ENCODE assay signal across 1 cellular context in genomic region chr5:75511435-75512382, GRCh38.
TF ChIP-seq lines count a peak whose summit lies in the region.

Gene CERT1, minus strand, starts transcription at chr5:75511629. Its CDS starts 422 bp downstream, at chr5:75511207.
Gene POLK, plus strand, starts transcription at chr5:75511891.

TF ChIP-seq in HepG2, 621 proteins besides CTCF, POLR2A, EP300 and RAD21 (continued from another document and continues in another):
- TF ChIP-seq HMGXB3 (CRISPR knock-in tag; IDR thresholded peaks at IDR 0.05; ENCODE audit: borderline replicate concordance) (0 out of 2 replicates have a peak, but pooled peaks have one; percentile 24), ZNF580 (CRISPR knock-in tag; IDR thresholded peaks at IDR 0.05; ENCODE audit: borderline replicate concordance, low read depth) (0 out of 2 replicates have a peak, but pooled peaks have one; percentile 7), PITX1 (CRISPR knock-in tag; IDR thresholded peaks at IDR 0.05) (0 out of 2 replicates have a peak, but pooled peaks have one; percentile 32), ISX (CRISPR knock-in tag; conservative IDR thresholded peaks at IDR 0.05) (no peak), SKI (IDR thresholded peaks at IDR 0.05; ENCODE audit: partially characterized antibody) (peak; percentile 41), RBFOX2 (IDR thresholded peaks at IDR 0.05; ENCODE audit: low read depth, low read length) (peak; percentile 79), ZNF784 (CRISPR knock-in tag; IDR thresholded peaks at IDR 0.05; ENCODE audit: borderline replicate concordance) (peak; percentile 76; the same call in 1 of the 2 replicates), ZNF121 (CRISPR knock-in tag; IDR thresholded peaks at IDR 0.05) (peak; percentile 56; the same call in 1 of the 2 replicates), ZSCAN25 (CRISPR knock-in tag; IDR thresholded peaks at IDR 0.05) (peak; percentile 57; the same call in 1 of the 2 replicates), ZNF788 (CRISPR knock-in tag; IDR thresholded peaks at IDR 0.05; ENCODE audit: borderline replicate concordance) (no peak), HNF1B (CRISPR knock-in tag; IDR thresholded peaks at IDR 0.05) (0 out of 2 replicates have a peak, but pooled peaks have one; percentile 19), ZMYM3 (CRISPR knock-in tag; IDR thresholded peaks at IDR 0.05) (peak; percentile 44; the same call in 1 of the 2 replicates), SIX1 (CRISPR knock-in tag; IDR thresholded peaks at IDR 0.05; ENCODE audit: borderline replicate concordance) (no peak), ZFYVE20 (CRISPR knock-in tag; IDR thresholded peaks at IDR 0.05; ENCODE audit: borderline replicate concordance, low read depth) (no peak), ZBTB44 (CRISPR knock-in tag; IDR thresholded peaks at IDR 0.05) (peak; percentile 79; the same call in 1 of the 2 replicates), KLF11 (CRISPR knock-in tag; IDR thresholded peaks at IDR 0.05) (no peak), ZBTB10 (CRISPR knock-in tag; IDR thresholded peaks at IDR 0.05; ENCODE audit: borderline replicate concordance) (no peak), DR1 (CRISPR knock-in tag; IDR thresholded peaks at IDR 0.05) (no peak; the same call in 1 of the 2 replicates), TEAD3 (CRISPR knock-in tag; optimal IDR thresholded peaks at IDR 0.05; ENCODE audit: borderline replicate concordance) (no peak), ZBTB42 (CRISPR knock-in tag; IDR thresholded peaks at IDR 0.05) (0 out of 2 replicates have a peak, but pooled peaks have one; percentile 84), U2AF2 (IDR thresholded peaks at IDR 0.05; ENCODE audit: low read depth, low read length) (no peak), PBX3 (CRISPR knock-in tag; IDR thresholded peaks at IDR 0.05; ENCODE audit: borderline replicate concordance) (no peak), ZNF747 (CRISPR knock-in tag; IDR thresholded peaks at IDR 0.05; ENCODE audit: borderline replicate concordance) (no peak), HOMEZ (CRISPR knock-in tag; IDR thresholded peaks at IDR 0.05; ENCODE audit: low read depth) (peak; percentile 98), BHLHE40 (IDR thresholded peaks at IDR 0.05; ENCODE audit: low read length) (no peak), CREM (IDR thresholded peaks at IDR 0.05) (peak; percentile 89), CREM (CRISPR knock-in tag; IDR thresholded peaks at IDR 0.05) (no peak), ZGPAT (CRISPR knock-in tag; IDR thresholded peaks at IDR 0.05) (peak; percentile 71; the same call in 1 of the 2 replicates), E2F5 (CRISPR knock-in tag; conservative IDR thresholded peaks at IDR 0.05) (peak; percentile 61; the same call in 1 of the 2 replicates), NR2C2 (CRISPR knock-in tag; IDR thresholded peaks at IDR 0.05; ENCODE audit: borderline replicate concordance) (peak; percentile 43; the same call in 1 of the 2 replicates), ZNF670 (CRISPR knock-in tag; IDR thresholded peaks at IDR 0.05; ENCODE audit: borderline replicate concordance) (no peak), ZFX (CRISPR knock-in tag; IDR thresholded peaks at IDR 0.05; ENCODE audit: low read depth) (peak; percentile 99), DMAP1 (CRISPR knock-in tag; IDR thresholded peaks at IDR 0.05) (peak; percentile 73), ATF5 (CRISPR knock-in tag; IDR thresholded peaks at IDR 0.05; ENCODE audit: low read depth) (no peak), MIER2 (CRISPR knock-in tag; IDR thresholded peaks at IDR 0.05) (no peak)
